Comparison of ENCODE assay signal across 2 cellular contexts in the genomic region with DNA sequence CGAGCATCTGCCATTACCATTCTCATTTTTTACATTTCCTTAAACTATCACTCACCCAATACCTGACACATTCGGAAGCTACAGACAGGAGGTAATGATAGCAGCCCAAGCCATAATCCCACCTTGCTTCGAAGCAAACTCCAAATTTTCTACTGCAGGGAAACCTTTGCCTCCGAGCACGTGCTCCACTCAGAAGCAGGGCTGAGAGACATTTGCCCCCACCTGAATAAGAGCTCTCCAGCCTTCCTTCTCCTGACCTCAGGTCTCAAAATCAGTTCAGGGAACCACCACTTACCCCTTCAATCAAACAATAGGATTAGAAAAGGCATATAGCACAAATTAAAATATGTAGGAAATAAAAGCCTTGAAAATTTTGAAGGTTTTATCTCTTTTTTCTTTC.
TF ChIP-seq lines count a peak whose summit lies in the region.

No MANE protein-coding gene starts in this region.

TF ChIP-seq in HEK293T, 16 proteins besides CTCF, POLR2A, EP300 and RAD21:
- TF ChIP-seq FOXK2 (IDR thresholded peaks at IDR 0.05) (no peak), L3MBTL2 (conservative IDR thresholded peaks at IDR 0.05) (0 out of 2 replicates have a peak, but pooled peaks have one; percentile 13)
TF ChIP-seq in HEK293T: peak in this region for 1.

TF ChIP-seq in H1, 55 proteins besides CTCF, POLR2A, EP300 and RAD21:
- TF ChIP-seq TEAD4 (IDR thresholded peaks at IDR 0.05; ENCODE audit: low read depth, low read length) (no peak), KDM5A (IDR thresholded peaks at IDR 0.05; ENCODE audit: low read length) (no peak)
- TF ChIP-seq, protein P1, sequence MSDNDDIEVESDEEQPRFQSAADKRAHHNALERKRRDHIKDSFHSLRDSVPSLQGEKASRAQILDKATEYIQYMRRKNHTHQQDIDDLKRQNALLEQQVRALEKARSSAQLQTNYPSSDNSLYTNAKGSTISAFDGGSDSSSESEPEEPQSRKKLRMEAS (IDR thresholded peaks at IDR 0.05): peak; percentile 96
- TF ChIP-seq, protein P2, sequence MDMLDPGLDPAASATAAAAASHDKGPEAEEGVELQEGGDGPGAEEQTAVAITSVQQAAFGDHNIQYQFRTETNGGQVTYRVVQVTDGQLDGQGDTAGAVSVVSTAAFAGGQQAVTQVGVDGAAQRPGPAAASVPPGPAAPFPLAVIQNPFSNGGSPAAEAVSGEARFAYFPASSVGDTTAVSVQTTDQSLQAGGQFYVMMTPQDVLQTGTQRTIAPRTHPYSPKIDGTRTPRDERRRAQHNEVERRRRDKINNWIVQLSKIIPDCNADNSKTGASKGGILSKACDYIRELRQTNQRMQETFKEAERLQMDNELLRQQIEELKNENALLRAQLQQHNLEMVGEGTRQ (IDR thresholded peaks at IDR 0.05; ENCODE audit: low read length): no peak
- TF ChIP-seq, protein P3, sequence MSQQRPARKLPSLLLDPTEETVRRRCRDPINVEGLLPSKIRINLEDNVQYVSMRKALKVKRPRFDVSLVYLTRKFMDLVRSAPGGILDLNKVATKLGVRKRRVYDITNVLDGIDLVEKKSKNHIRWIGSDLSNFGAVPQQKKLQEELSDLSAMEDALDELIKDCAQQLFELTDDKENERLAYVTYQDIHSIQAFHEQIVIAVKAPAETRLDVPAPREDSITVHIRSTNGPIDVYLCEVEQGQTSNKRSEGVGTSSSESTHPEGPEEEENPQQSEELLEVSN (IDR thresholded peaks at IDR 0.05): peak; percentile 96
- TF ChIP-seq, protein P4, sequence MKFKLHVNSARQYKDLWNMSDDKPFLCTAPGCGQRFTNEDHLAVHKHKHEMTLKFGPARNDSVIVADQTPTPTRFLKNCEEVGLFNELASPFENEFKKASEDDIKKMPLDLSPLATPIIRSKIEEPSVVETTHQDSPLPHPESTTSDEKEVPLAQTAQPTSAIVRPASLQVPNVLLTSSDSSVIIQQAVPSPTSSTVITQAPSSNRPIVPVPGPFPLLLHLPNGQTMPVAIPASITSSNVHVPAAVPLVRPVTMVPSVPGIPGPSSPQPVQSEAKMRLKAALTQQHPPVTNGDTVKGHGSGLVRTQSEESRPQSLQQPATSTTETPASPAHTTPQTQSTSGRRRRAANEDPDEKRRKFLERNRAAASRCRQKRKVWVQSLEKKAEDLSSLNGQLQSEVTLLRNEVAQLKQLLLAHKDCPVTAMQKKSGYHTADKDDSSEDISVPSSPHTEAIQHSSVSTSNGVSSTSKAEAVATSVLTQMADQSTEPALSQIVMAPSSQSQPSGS (IDR thresholded peaks at IDR 0.05; ENCODE audit: low read length): no peak
